In the genomic region with DNA sequence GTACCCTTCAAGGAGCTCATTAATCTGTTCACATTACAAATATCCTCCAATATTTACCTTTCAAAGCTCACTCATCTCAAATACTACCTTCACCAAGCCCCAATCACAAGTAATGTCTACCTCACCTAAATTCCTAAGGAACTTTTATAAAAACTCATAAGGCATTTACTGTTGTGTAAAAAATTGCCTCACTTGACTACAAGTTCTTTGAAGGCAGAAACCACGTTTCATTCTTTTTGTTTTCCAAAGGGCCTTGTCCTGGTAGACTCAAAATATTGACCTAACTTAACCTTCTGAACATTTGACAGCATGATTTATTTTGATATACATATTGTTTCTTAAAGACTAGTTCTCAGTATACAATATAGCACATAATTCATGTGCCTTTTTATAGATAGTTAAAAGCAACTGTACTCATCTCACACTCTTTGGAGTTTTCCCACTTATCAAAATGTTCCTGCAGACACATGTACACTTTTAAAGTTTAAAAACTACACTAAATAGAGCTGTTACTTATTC, we compare ENCODE assay signal across 12 cellular contexts. TPM values are rescaled to one million over a fixed set of nuclear protein-coding genes. Genes with fewer than 3 reads are reported as not detected.
DNase-seq lines count a peak whose midpoint lies in the region; ATAC-seq and TF ChIP-seq lines count a peak whose summit lies in the region.
"Had no signal": no experiment of that assay in that cellular context is flagged by ENCODE, and none has a peak within 500 bp of the region (broad histone marks: within the 10 kb centered on the region; RNA-seq: fewer than 3 reads in every experiment).

No MANE protein-coding gene starts in this region.

- no peaks in the 10 kb centered on the region for H3K9me2 ChIP-seq in SU-DHL-6 (replicated peaks; ENCODE audit: insufficient read depth, low read length)

- 92% methylated on average over 1 of the region's 1 CpG for WGBS in smooth muscle cell (ENCODE audit: low lambda C conversion rate)

- H3K27ac ChIP-seq in SU-DHL-6 (ENCODE audit: low read depth, low read length) = no peak overlapping the region
- H3K27ac ChIP-seq in smooth muscle cell (ENCODE audit: low read depth) = no peak overlapping the region

- peak overlapping the region; percentile 17 for H3K4me2 ChIP-seq in SU-DHL-6 (ENCODE audit: low read depth, low read length, poor library complexity, severe bottlenecking)
- peak overlapping the region; percentile 95 for H3K4me2 ChIP-seq in smooth muscle cell

- H3K4me1 ChIP-seq in smooth muscle cell (ENCODE audit: low read depth) = peaks cover 6% of the 10 kb centered on the region

- H2AFZ ChIP-seq in SU-DHL-6 (ENCODE audit: low read depth, low read length, severe bottlenecking) (no peak overlapping the region), smooth muscle cell (ENCODE audit: low read depth) (no peak overlapping the region)

- H3K27me3 Mint-ChIP-seq in T-helper 1 cell treated with Interleukin-12 subunit alpha and Interleukin-12 subunit beta and Interleukin-4 antibody, amounts not matched to agents 30 μg/mL and 1 μg/mL, for 36 hours (ENCODE audit: low read depth) = no peaks in the 10 kb centered on the region

- peaks cover 27% of the 10 kb centered on the region for H3K4me1 Mint-ChIP-seq in T-helper 1 cell treated with Interleukin-12 subunit alpha and Interleukin-12 subunit beta and Interleukin-4 antibody, amounts not matched to agents 30 μg/mL and 1 μg/mL, for 36 hours (ENCODE audit: low read depth)

- DNase-seq in T-helper 1 cell (no peak), fibroblast of pulmonary artery (ENCODE audit: low read depth) (peak; percentile 12), smooth muscle cell (lab: John Stamatoyannopoulos, UW; ENCODE audit: unreplicated experiment) (no peak), NCI-H2029 (lab: John Stamatoyannopoulos, UW) (no peak), kidney glomerular epithelial cell (lab: John Stamatoyannopoulos, UW) (no peak)
- DNase-seq: activated naive CD4-positive, alpha-beta T cell treated with Interleukin-2 at 50 U/mL for 16 hours; GDM1; NCI-H1436; Peyer's patch had no signal

- H3K79me2 ChIP-seq in SU-DHL-6 (ENCODE audit: insufficient read depth, low read length) (peaks cover 70% of the 10 kb centered on the region), smooth muscle cell (ENCODE audit: low read depth) (peaks cover 71% of the 10 kb centered on the region)

- ATAC-seq in GM21786 (IDR thresholded peaks at IDR 0.05; ENCODE audit: unreplicated experiment) = no peak

- H3F3A ChIP-seq in SU-DHL-6 (ENCODE audit: insufficient read depth) = no peaks in the 10 kb centered on the region; the same call in 1 of the 2 replicates
- peaks cover 7% of the 10 kb centered on the region for H3F3A ChIP-seq in smooth muscle cell (ENCODE audit: low read depth)

- peak overlapping the region; percentile 54 for H3K4me3 Mint-ChIP-seq in T-helper 1 cell treated with Interleukin-12 subunit alpha and Interleukin-12 subunit beta and Interleukin-4 antibody, amounts not matched to agents 30 μg/mL and 1 μg/mL, for 36 hours

- H3K9ac ChIP-seq in SU-DHL-6 (ENCODE audit: low read length) = no peak overlapping the region
- no peak overlapping the region for H3K9ac ChIP-seq in smooth muscle cell (ENCODE audit: low read depth)

- H4K20me1 ChIP-seq in SU-DHL-6 (ENCODE audit: low read depth, low read length) (peaks cover 33% of the 10 kb centered on the region), smooth muscle cell (ENCODE audit: low read depth) (peaks cover 67% of the 10 kb centered on the region)

- H3K9me3 Mint-ChIP-seq in T-helper 1 cell treated with Interleukin-12 subunit alpha and Interleukin-12 subunit beta and Interleukin-4 antibody, amounts not matched to agents 30 μg/mL and 1 μg/mL, for 36 hours = no peaks in the 10 kb centered on the region

- H3K9me3 ChIP-seq in SU-DHL-6 (ENCODE audit: insufficient read depth, low read length) (no peaks in the 10 kb centered on the region), smooth muscle cell (replicated peaks; ENCODE audit: low read depth) (no peaks in the 10 kb centered on the region)
- H3K9me3 ChIP-seq: Peyer's patch had no signal

- peaks cover 3% of the 10 kb centered on the region for H3K36me3 Mint-ChIP-seq in T-helper 1 cell treated with Interleukin-12 subunit alpha and Interleukin-12 subunit beta and Interleukin-4 antibody, amounts not matched to agents 30 μg/mL and 1 μg/mL, for 36 hours (ENCODE audit: low read depth)

- H3K36me3 ChIP-seq in SU-DHL-6 (ENCODE audit: low read length) (no peaks in the 10 kb centered on the region), smooth muscle cell (ENCODE audit: low read depth) (no peaks in the 10 kb centered on the region)
- H3K36me3 ChIP-seq: Peyer's patch had no signal

- no peak overlapping the region for H3K4me3 ChIP-seq in SU-DHL-6 (ENCODE audit: insufficient read depth, low read length, poor library complexity, severe bottlenecking)
- H3K4me3 ChIP-seq in fibroblast of pulmonary artery (replicated peaks; ENCODE audit: low read depth, low read length) = peak overlapping the region; percentile 89
- no peak overlapping the region for H3K4me3 ChIP-seq in smooth muscle cell

- H3K27me3 ChIP-seq in SU-DHL-6 (ENCODE audit: low read length) = no peaks in the 10 kb centered on the region
- no peaks in the 10 kb centered on the region for H3K27me3 ChIP-seq in smooth muscle cell (ENCODE audit: low read depth)
- H3K27me3 ChIP-seq: Peyer's patch had no signal

- no peak overlapping the region for H3K27ac Mint-ChIP-seq in T-helper 1 cell treated with Interleukin-12 subunit alpha and Interleukin-12 subunit beta and Interleukin-4 antibody, amounts not matched to agents 30 μg/mL and 1 μg/mL, for 36 hours

- TF ChIP-seq CTCF in SU-DHL-6 (IDR thresholded peaks at IDR 0.05; ENCODE audit: insufficient read depth, low read length, poor library complexity, severe bottlenecking) (no peak), fibroblast of pulmonary artery (IDR thresholded peaks at IDR 0.05; ENCODE audit: low read length, missing control alignments) (no peak), smooth muscle cell (IDR thresholded peaks at IDR 0.05; ENCODE audit: borderline replicate concordance, insufficient read depth, poor library complexity, severe bottlenecking) (no peak)

RNA-seq across cellular contexts. Expression of a gene that starts 2.5 kb away (rescaled TPM):
- total RNA-seq in smooth muscle cell = 41.3 and 60.8 TPM in 2 replicates
- 26.4 and 28.8 TPM in 2 replicates for polyA plus RNA-seq in smooth muscle cell

RNA-seq across cellular contexts. Expression of a gene that starts 22.3 kb away (rescaled TPM):
- 21.2 and 22.7 TPM in 2 replicates for total RNA-seq in smooth muscle cell
- 6.6 and 7.1 TPM in 2 replicates for polyA plus RNA-seq in smooth muscle cell
